ENCODE assay signal across 8 cellular contexts in genomic region chr12:123971449-123971769, GRCh38. TPM values are rescaled to one million over a fixed set of nuclear protein-coding genes. Genes with fewer than 3 reads are reported as not detected.
A peak's percentile ranks its signal among the peaks of the same experiment; 100 is the strongest.
DNase-seq lines count a peak whose midpoint lies in the region; ATAC-seq and TF ChIP-seq lines count a peak whose summit lies in the region.

No MANE protein-coding gene starts in this region.

- no peak for TF ChIP-seq CTCF in choroid plexus epithelial cell (conservative IDR thresholded peaks at IDR 0.05; ENCODE audit: low read depth, low read length)

- H3K4me3 ChIP-seq in ACC112 (ENCODE audit: low read depth, low read length) (peak overlapping the region; percentile 88), choroid plexus epithelial cell (ENCODE audit: low read depth, low read length) (peak overlapping the region; percentile 74)
- H3K4me3 ChIP-seq in Jurkat, Clone E6-1 (ENCODE audit: low read length): peak overlapping the region; percentile 66

- peaks cover 3% of the 10 kb centered on the region; the same call in 1 of the 2 replicates for H3K36me3 ChIP-seq in ACC112 (ENCODE audit: insufficient read depth, low read length)

- H3K4me1 ChIP-seq in ACC112 (ENCODE audit: control insufficient read depth, insufficient read depth, low read length, unreplicated experiment): peaks cover 45% of the 10 kb centered on the region

- peaks cover 45% of the 10 kb centered on the region for H3K79me2 ChIP-seq in ACC112 (ENCODE audit: control insufficient read depth, insufficient read depth, low read length, unreplicated experiment)

- no peaks in the 10 kb centered on the region for H3K27me3 ChIP-seq in ACC112 (ENCODE audit: insufficient read depth, low read length)

- ATAC-seq in naive B cell (ENCODE audit: low read depth in 2 of 2) (no peak), GM21723 (IDR thresholded peaks at IDR 0.05; ENCODE audit: unreplicated experiment) (no peak), esophagus mucosa (no peak), GM21619 (IDR thresholded peaks at IDR 0.05; ENCODE audit: unreplicated experiment) (no peak)

- peak overlapping the region; percentile 66 for H2AFZ ChIP-seq in ACC112 (ENCODE audit: low read length, unreplicated experiment)

- H3K27me3 Mint-ChIP-seq in naive B cell: no peaks in the 10 kb centered on the region

- H3K27ac ChIP-seq in ACC112 (ENCODE audit: low read depth, low read length): peak overlapping the region; percentile 50; the same call in 1 of the 2 replicates

- H3K4me1 Mint-ChIP-seq in naive B cell: peaks cover 11 to 20% (median 13%) of the 10 kb centered on the region in 3 donors

- DNase-seq in Jurkat, Clone E6-1 (ENCODE audit: low read depth, low spot score): no peak
- DNase-seq in choroid plexus epithelial cell (ENCODE audit: low read depth) (no peak), naive B cell (no peak), T-helper 9 cell (no peak)

- H3K27ac Mint-ChIP-seq in naive B cell: peak overlapping the region in 5 of 6 donors; percentile 23 to 96 (median 94)

- peaks cover 0 to 7% of the 10 kb centered on the region in 2 donors for H3K36me3 Mint-ChIP-seq in naive B cell

- peak overlapping the region; percentile 86 to 96 (median 94) for H3K4me3 Mint-ChIP-seq in naive B cell

- no peaks in the 10 kb centered on the region for H3K9me3 Mint-ChIP-seq in naive B cell

RNA-seq across cellular contexts. Expression of gene CCDC92, which starts 1.2 kb away (rescaled TPM):
- 15.9 TPM for polyA plus RNA-seq in Jurkat, Clone E6-1 (2012; ENCODE audit: insufficient read depth, insufficient read length)
- 10 to 100 TPM; 18.7 to 31.5 (median 23.0) TPM for polyA plus RNA-seq in naive B cell (ENCODE audit: low read depth in 6 of 6)
- 9.9 TPM for total RNA-seq in esophagus mucosa

RNA-seq across cellular contexts. Expression of gene ZNF664, which starts 1.6 kb away (rescaled TPM):
- 66.9 TPM for polyA plus RNA-seq in Jurkat, Clone E6-1 (2012; ENCODE audit: insufficient read depth, insufficient read length)
- polyA plus RNA-seq in naive B cell (ENCODE audit: low read depth in 6 of 6): 10 to 100 TPM in 4 of 6 donors, 1 to 10 TPM in 2; 7.7 to 19.0 (median 11.8) TPM
- 38.4 TPM for total RNA-seq in esophagus mucosa
